In the genomic region with DNA sequence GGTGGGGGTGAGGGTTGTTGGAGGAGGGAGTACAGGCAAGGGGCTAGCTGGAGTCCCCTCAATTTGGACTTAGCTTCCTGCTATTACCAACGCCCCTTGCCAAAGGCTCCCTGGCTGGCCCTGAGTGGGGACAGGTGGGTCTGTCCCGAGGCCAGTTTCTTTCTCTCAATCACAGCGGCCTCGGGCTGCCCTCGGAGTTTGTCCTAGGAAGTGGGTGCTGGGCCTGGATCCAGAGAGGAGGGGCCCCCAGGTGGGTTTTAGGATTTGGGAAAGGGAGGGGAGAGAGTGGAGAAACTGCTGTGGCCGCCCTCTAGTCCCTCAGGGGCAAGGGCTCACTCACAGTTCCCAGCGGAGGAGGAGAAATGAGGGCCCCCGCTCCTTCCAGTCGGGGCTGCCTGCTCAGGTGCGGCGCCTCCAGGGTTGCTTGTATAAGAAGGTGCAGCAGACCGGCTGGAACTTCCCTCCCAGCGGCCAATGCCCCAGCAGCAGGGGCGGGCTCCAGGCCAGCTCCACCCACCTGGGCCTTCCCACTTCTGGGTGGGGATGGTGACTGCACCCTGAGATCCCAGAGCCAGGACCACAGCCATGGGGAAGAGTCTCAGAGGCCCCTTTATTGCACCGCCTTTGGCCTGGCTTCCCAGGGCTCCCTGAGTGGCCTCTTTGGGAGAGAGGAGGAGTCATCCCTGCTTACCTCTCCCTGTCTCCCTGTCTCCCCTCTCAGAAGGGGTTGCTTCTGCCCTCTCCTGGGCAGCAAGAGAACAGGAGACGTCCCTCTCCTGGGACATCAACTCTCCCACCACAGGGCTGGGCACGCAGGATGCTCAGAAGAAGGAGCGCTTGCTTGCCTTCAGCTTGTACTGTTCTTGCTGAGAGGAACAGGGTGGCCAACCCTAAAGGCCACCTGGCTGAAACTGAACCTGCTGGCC, we compare ENCODE assay signal across 1 cellular context.
A peak's percentile ranks its signal among the peaks of the same experiment; 100 is the strongest.
TF ChIP-seq lines count a peak whose summit lies in the region.

No MANE protein-coding gene starts in this region.

TF ChIP-seq in IMR-90, 13 proteins besides CTCF, POLR2A, EP300 and RAD21 (continued from another document):
- TF ChIP-seq SMC3 (IDR thresholded peaks at IDR 0.05; ENCODE audit: low read depth, low read length) (peak; percentile 60), MXI1 (IDR thresholded peaks at IDR 0.05; ENCODE audit: borderline replicate concordance, low read depth, low read length) (no peak)
